19 cellular contexts compared by ENCODE assay signal in the genomic region with DNA sequence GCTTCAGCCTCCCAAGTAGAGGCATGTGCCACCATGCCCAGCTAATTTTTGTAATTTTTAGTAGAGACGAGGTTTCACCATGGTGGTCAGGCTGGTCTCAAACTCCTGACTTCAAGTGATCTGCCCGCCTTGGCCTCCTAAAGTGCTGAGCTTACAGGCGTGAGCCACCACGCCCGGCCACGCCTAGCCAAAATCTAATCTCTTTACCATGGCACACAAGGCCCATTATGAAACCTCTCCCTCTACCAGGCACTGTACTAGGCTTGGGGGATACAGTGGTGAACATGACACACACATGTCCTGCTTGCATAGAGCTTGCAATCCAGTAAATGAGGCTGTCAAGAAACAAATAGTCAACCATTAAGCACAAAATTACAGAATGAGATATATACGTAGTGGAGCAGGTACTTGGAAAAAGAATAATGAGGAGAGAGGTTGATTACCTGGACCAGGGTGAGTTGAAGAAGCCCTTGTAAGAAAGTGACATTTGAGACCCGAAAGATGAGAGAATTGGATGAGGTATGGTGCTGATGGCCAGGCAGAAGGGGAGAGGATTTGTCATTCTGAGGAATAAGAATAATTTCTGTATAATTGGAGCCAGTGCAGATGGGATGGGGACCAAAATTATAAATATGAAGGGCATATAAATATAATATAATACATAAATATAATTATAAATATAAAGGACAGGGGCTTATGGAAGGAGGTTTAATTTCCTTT. TPM values are rescaled to one million over a fixed set of nuclear protein-coding genes. Genes with fewer than 3 reads are reported as not detected.
DNase-seq lines count a peak whose midpoint lies in the region; ATAC-seq, FAIRE-seq and TF ChIP-seq lines count a peak whose summit lies in the region.
"Had no signal": no experiment of that assay in that cellular context is flagged by ENCODE, and none has a peak within 500 bp of the region (broad histone marks: within the 10 kb centered on the region; RNA-seq: fewer than 3 reads in every experiment).

No MANE protein-coding gene starts in this region.

- TF ChIP-seq CTCF in MCF 10A (IDR thresholded peaks at IDR 0.05; ENCODE audit: unreplicated experiment) (no peak), breast epithelium (IDR thresholded peaks at IDR 0.05) (no peak), RWPE2 (IDR thresholded peaks at IDR 0.05; ENCODE audit: poor library complexity, severe bottlenecking) (no peak), endothelial cell of umbilical vein (IDR thresholded peaks at IDR 0.05; ENCODE audit: extremely low read depth in 1 of 2, insufficient read depth in 1 of 2, low read depth in 1 of 2, low read length in 2 of 2) (no peak), type B pancreatic cell (conservative IDR thresholded peaks at IDR 0.05) (no peak)

- H3K9me1 ChIP-seq in endothelial cell of umbilical vein (replicated peaks; ENCODE audit: control insufficient read depth, extremely low read depth, insufficient read depth, low read length): no peaks in the 10 kb centered on the region

- H3K9me3 Mint-ChIP-seq in MCF 10A (ENCODE audit: unreplicated experiment): no peaks in the 10 kb centered on the region
- H3K9me3 Mint-ChIP-seq in type B pancreatic cell: no peaks in the 10 kb centered on the region

- POLR2A ChIA-PET in MCF 10A (lab: Yijun Ruan, JAX): no interaction called here
- POLR2A ChIA-PET in endothelial cell of umbilical vein (lab: Charles Lee): no interaction called here

- H3K36me3 Mint-ChIP-seq in MCF 10A (ENCODE audit: insufficient read depth, unreplicated experiment) (peaks cover 7% of the 10 kb centered on the region), type B pancreatic cell (peaks cover 8% of the 10 kb centered on the region)

- H4K20me1 ChIP-seq in endothelial cell of umbilical vein (replicated peaks; ENCODE audit: control insufficient read depth, extremely low read depth, insufficient read depth, low read length): no peaks in the 10 kb centered on the region

- H2AFZ ChIP-seq in endothelial cell of umbilical vein (ENCODE audit: low read depth, low read length): peak overlapping the region; percentile 92

- TF ChIP-seq POLR2A in breast epithelium (IDR thresholded peaks at IDR 0.05) (no peak), endothelial cell of umbilical vein (IDR thresholded peaks at IDR 0.05; ENCODE audit: low read depth, low read length) (no peak)

- no peak overlapping the region for H3K27ac Mint-ChIP-seq in MCF 10A (ENCODE audit: low read depth, unreplicated experiment)
- H3K27ac Mint-ChIP-seq in type B pancreatic cell: no peak overlapping the region

- CTCF ChIA-PET in MCF 10A (lab: Yijun Ruan, JAX) (interaction anchor here (1.7 kb wide), 1 partner anchor 57 kb away, joined by 3 read pairs; no protein-coding TSS in a partner anchor), endothelial cell of umbilical vein (lab: Charles Lee) (no interaction called here)

- H3K27me3 ChIP-seq in breast epithelium (peaks cover 0 to 4% of the 10 kb centered on the region in 2 donors), RWPE2 (ENCODE audit: insufficient read depth, poor library complexity, severe bottlenecking) (no peaks in the 10 kb centered on the region), endothelial cell of umbilical vein (ENCODE audit: control insufficient read depth in 2 of 2, insufficient read depth in 2 of 2, low read length in 2 of 2) (peaks cover 7 to 22% of the 10 kb centered on the region in 2 experiments)
- H3K27me3 ChIP-seq: pancreas had no signal

- H3K9ac ChIP-seq in endothelial cell of umbilical vein (replicated peaks; ENCODE audit: extremely low read depth, insufficient read depth, low read length): no peak overlapping the region

- no peak for FAIRE-seq in endothelial cell of umbilical vein (lab: Jason Lieb, UNC)
- FAIRE-seq: D721Med, HTR-8/SVneo, pancreas had no signal

- peak overlapping the region; percentile 99 for H3K4me3 Mint-ChIP-seq in MCF 10A (ENCODE audit: unreplicated experiment)
- peak overlapping the region; percentile 26 for H3K4me3 Mint-ChIP-seq in type B pancreatic cell

- dilution Hi-C loops in endothelial cell of umbilical vein (cut with MboI; ENCODE audit: extremely low pct_ligation_motif_present, low sequenced_read_pairs): no loop called here

- ATAC-seq in RWPE2 (ENCODE audit: low read depth): no peak
- no peak for ATAC-seq in GM21515 (IDR thresholded peaks at IDR 0.05; ENCODE audit: unreplicated experiment)

- H3K27me3 Mint-ChIP-seq in MCF 10A (ENCODE audit: insufficient read depth, unreplicated experiment) (peaks cover 37% of the 10 kb centered on the region), type B pancreatic cell (peaks cover 31% of the 10 kb centered on the region)

- BruUV-seq in MCF 10A (replicated peaks; lab: Mats Ljungman, UMichigan): no TSS peak
- no TSS peak for BruUV-seq in endothelial cell of umbilical vein (replicated peaks; lab: Mats Ljungman, UMichigan)

- intact Hi-C loops in MCF 10A (cut with micrococcal nuclease) (no loop called here), breast epithelium (cut with DNase I; ENCODE audit: low total_unique reads) (no loop called here), endothelial cell of umbilical vein (cut with micrococcal nuclease) (no loop called here)

- DNase-seq in MCF 10A (ENCODE audit: unreplicated experiment) (no peak), breast epithelium (ENCODE audit: low spot score in 2 of 2) (no peak), RWPE2 (ENCODE audit: low spot score) (peak; percentile 56), endothelial cell of umbilical vein (ENCODE audit: low read depth, low spot score) (no peak), type B pancreatic cell (ENCODE audit: extremely low spot score, unreplicated experiment) (no peak), occipital lobe (lab: John Stamatoyannopoulos, UW) (no peak), GOT3 (lab: John Stamatoyannopoulos, UW) (no peak)
- DNase-seq: activated CD4-positive, CD25-positive, alpha-beta regulatory T cell treated with anti-CD3 and anti-CD28 coated beads, Interleukin-2, amount 50 U/mL, for 72 hours; esophagus squamous epithelium; GDM1; NCI-H1436; NCI-H69; pancreas; PC-3; sigmoid colon; T-helper 9 cell had no signal

- no peak overlapping the region for H3K4me2 ChIP-seq in endothelial cell of umbilical vein (ENCODE audit: insufficient read depth, low read length)

- H3K9me3 ChIP-seq in breast epithelium (no peaks in the 10 kb centered on the region), RWPE2 (ENCODE audit: severe bottlenecking) (no peaks in the 10 kb centered on the region), endothelial cell of umbilical vein (replicated peaks; ENCODE audit: control insufficient read depth, insufficient read depth, low read length) (no peaks in the 10 kb centered on the region)
- H3K9me3 ChIP-seq: esophagus squamous epithelium, pancreas, sigmoid colon had no signal

- no peaks in the 10 kb centered on the region for H3K36me3 ChIP-seq in breast epithelium
- peaks cover 24% of the 10 kb centered on the region for H3K36me3 ChIP-seq in RWPE2 (ENCODE audit: low read depth)
- H3K36me3 ChIP-seq in endothelial cell of umbilical vein (ENCODE audit: control insufficient read depth in 2 of 2, extremely low read depth in 1 of 2, insufficient read depth in 2 of 2, low read length in 2 of 2): peaks cover 0 to 3% of the 10 kb centered on the region in 2 experiments
- H3K36me3 ChIP-seq: esophagus squamous epithelium, pancreas, sigmoid colon had no signal

- H3K4me1 Mint-ChIP-seq in MCF 10A (ENCODE audit: insufficient read depth, unreplicated experiment) (peaks cover 10% of the 10 kb centered on the region), type B pancreatic cell (ENCODE audit: unreplicated experiment) (peaks cover 12% of the 10 kb centered on the region)

- H3K4me3 ChIP-seq in breast epithelium (no peak overlapping the region), RWPE2 (ENCODE audit: severe bottlenecking) (no peak overlapping the region), endothelial cell of umbilical vein (replicated peaks in 1 of 3; ENCODE audit: insufficient read depth in 1 of 3, low read depth in 1 of 3, low read length in 3 of 3) (no peak overlapping the region)

- no peak overlapping the region for H3K27ac ChIP-seq in breast epithelium
- no peak overlapping the region for H3K27ac ChIP-seq in RWPE2 (ENCODE audit: poor library complexity, severe bottlenecking)
- no peak overlapping the region for H3K27ac ChIP-seq in endothelial cell of umbilical vein (ENCODE audit: insufficient read depth, low read depth, low read length)
- H3K27ac ChIP-seq: pancreas had no signal

- H3K4me1 ChIP-seq in breast epithelium (peaks cover 0 to 4% of the 10 kb centered on the region in 2 donors), RWPE2 (ENCODE audit: insufficient read depth, poor library complexity, severe bottlenecking) (peaks cover 13% of the 10 kb centered on the region), endothelial cell of umbilical vein (ENCODE audit: control insufficient read depth, extremely low read depth, insufficient read depth, low read length) (peaks cover 2% of the 10 kb centered on the region)

- H3K79me2 ChIP-seq in endothelial cell of umbilical vein (ENCODE audit: control insufficient read depth, insufficient read depth, low read length): peaks cover 22% of the 10 kb centered on the region

TF ChIP-seq in endothelial cell of umbilical vein, 7 proteins besides CTCF, POLR2A, EP300 and RAD21 (continues in another document):
- TF ChIP-seq JUN (IDR thresholded peaks at IDR 0.05; ENCODE audit: borderline replicate concordance, insufficient read depth, insufficient read length, low read depth): no peak
- no peak for TF ChIP-seq FOS (IDR thresholded peaks at IDR 0.05; ENCODE audit: borderline replicate concordance, insufficient read depth, low read length)
- no peak for TF ChIP-seq POLR2AphosphoS5 (IDR thresholded peaks at IDR 0.05; ENCODE audit: insufficient read depth, low read depth, low read length)
- no peak for TF ChIP-seq EZH2 (IDR thresholded peaks at IDR 0.05; ENCODE audit: borderline replicate concordance, low read depth, low read length, severe bottlenecking)
- no peak for TF ChIP-seq GATA2 (IDR thresholded peaks at IDR 0.05; ENCODE audit: insufficient read depth, insufficient read length, low read depth, low read length)
- TF ChIP-seq, protein P1, sequence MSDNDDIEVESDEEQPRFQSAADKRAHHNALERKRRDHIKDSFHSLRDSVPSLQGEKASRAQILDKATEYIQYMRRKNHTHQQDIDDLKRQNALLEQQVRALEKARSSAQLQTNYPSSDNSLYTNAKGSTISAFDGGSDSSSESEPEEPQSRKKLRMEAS (IDR thresholded peaks at IDR 0.05; ENCODE audit: insufficient read depth, insufficient read length): no peak

RNA-seq across cellular contexts. Expression of a gene that starts 1.2 kb away (rescaled TPM):
- total RNA-seq in MCF 10A (2022) (44.9 and 45.2 TPM in 2 replicates), breast epithelium (10 to 100 TPM; 32.2 to 37.0 (median 32.4) TPM), endothelial cell of umbilical vein (54.8 and 60.2 TPM in 2 replicates), type B pancreatic cell (ENCODE audit: low replicate concordance) (52.2 and 60.0 TPM in 2 replicates), occipital lobe (26.5 TPM)
- polyA plus RNA-seq in endothelial cell of umbilical vein: 16.5 and 20.8 TPM in 2 replicates
- 29.8 and 37.7 TPM in 2 replicates for polyA plus RNA-seq in endothelial cell of umbilical vein (2011; cell fraction: cytosol; rRNA removed)
- polyA plus RNA-seq in endothelial cell of umbilical vein (2011; cell fraction: nucleus; rRNA removed): 21.5 and 22.5 TPM in 2 replicates
- polyA plus RNA-seq in endothelial cell of umbilical vein (2012): 71.1 and 82.9 TPM in 2 replicates
- 23.9 and 28.1 TPM in 2 replicates for polyA minus RNA-seq in endothelial cell of umbilical vein
- 29.2 TPM for polyA minus RNA-seq in endothelial cell of umbilical vein (2011; cell fraction: cytosol; rRNA and poly(A)+ RNA removed)
- polyA minus RNA-seq in endothelial cell of umbilical vein (2011; cell fraction: nucleus; rRNA and poly(A)+ RNA removed): 15.4 and 16.2 TPM in 2 replicates
